In genomic region chr11:67410984-67411784, GRCh38 we compare ENCODE assay signal across 1 cellular context.
TF ChIP-seq lines count a peak whose summit lies in the region.

No MANE protein-coding gene starts in this region.

TF ChIP-seq in HEK293, 187 proteins besides CTCF, POLR2A, EP300 and RAD21 (continued from another document):
- no peak for TF ChIP-seq ZNF518A (tag by site-specific recombination; conservative IDR thresholded peaks at IDR 0.05; ENCODE audit: low read depth)
TF ChIP-seq in HEK293: peak in this region for 1.
